In genomic region chr1:150474869-150475268, GRCh38 we compare ENCODE assay signal across 16 cellular contexts.
A peak's percentile ranks its signal among the peaks of the same experiment; 100 is the strongest.
DNase-seq lines count a peak whose midpoint lies in the region; ATAC-seq and TF ChIP-seq lines count a peak whose summit lies in the region.
"Had no signal": no experiment of that assay in that cellular context is flagged by ENCODE, and none has a peak within 500 bp of the region (broad histone marks: within the 10 kb centered on the region; RNA-seq: fewer than 3 reads in every experiment).

No MANE protein-coding gene starts in this region.

- DNase-seq in NCI-H82 treated with DMSO at 0.1 percent for 48 hours (lab: John Stamatoyannopoulos, UW; ENCODE audit: unreplicated experiment) (peak; percentile 61), choroid plexus epithelial cell (ENCODE audit: low read depth) (peak; percentile 42), memory B cell (ENCODE audit: low spot score in 2 of 2) (no peak), NOMO-1 (lab: John Stamatoyannopoulos, UW; ENCODE audit: unreplicated experiment in 2 of 2) (no peak), NCI-H2227 treated with DMSO at 0.1 percent for 48 hours (lab: John Stamatoyannopoulos, UW) (no peak)
- DNase-seq in activated CD4-positive, alpha-beta T cell treated with anti-CD3 and anti-CD28 coated beads, Interleukin-2, amount 50 U/mL, for 48 hours: no peak
- DNase-seq: ACHN, AML-193, Caco-2, DMS153, H9, NCI-H1105 treated with DMSO at 0.1 percent for 48 hours, NCI-H1694 treated with DMSO at 0.1 percent for 48 hours, NCI-H69 had no signal

- H3K27ac Mint-ChIP-seq in memory B cell: peak overlapping the region; percentile 21
- H3K27ac Mint-ChIP-seq in stimulated activated memory B cell treated with anti-CD40 and anti-IgM and Interleukin-4, amounts not matched to agents 10 μg/mL and 1 μg/mL and 100 μg/mL, for 72 hours: peak overlapping the region; percentile 63
- H3K27ac Mint-ChIP-seq: H9 had no signal

- no peaks in the 10 kb centered on the region for H3K4me1 Mint-ChIP-seq in memory B cell
- peaks cover 31% of the 10 kb centered on the region for H3K4me1 Mint-ChIP-seq in stimulated activated memory B cell treated with anti-CD40 and anti-IgM and Interleukin-4, amounts not matched to agents 10 μg/mL and 1 μg/mL and 100 μg/mL, for 72 hours

- no peaks in the 10 kb centered on the region for H3K9me3 Mint-ChIP-seq in memory B cell
- no peaks in the 10 kb centered on the region for H3K9me3 Mint-ChIP-seq in stimulated activated memory B cell treated with anti-CD40 and anti-IgM and Interleukin-4, amounts not matched to agents 10 μg/mL and 1 μg/mL and 100 μg/mL, for 72 hours
- H3K9me3 Mint-ChIP-seq: H9 had no signal

- ATAC-seq in memory B cell (ENCODE audit: low read depth): no peak
- ATAC-seq in stimulated activated memory B cell treated with anti-CD40 and anti-IgM and Interleukin-4, amounts not matched to agents 10 μg/mL and 1 μg/mL and 100 μg/mL, for 72 hours: no peak
- ATAC-seq in HG03108 (IDR thresholded peaks at IDR 0.05; ENCODE audit: unreplicated experiment): no peak

- peaks cover 22% of the 10 kb centered on the region for H3K36me3 Mint-ChIP-seq in memory B cell
- peaks cover 38% of the 10 kb centered on the region for H3K36me3 Mint-ChIP-seq in stimulated activated memory B cell treated with anti-CD40 and anti-IgM and Interleukin-4, amounts not matched to agents 10 μg/mL and 1 μg/mL and 100 μg/mL, for 72 hours

- no peak for TF ChIP-seq CTCF in choroid plexus epithelial cell (conservative IDR thresholded peaks at IDR 0.05; ENCODE audit: low read depth, low read length)

- no peak overlapping the region for H3K4me3 Mint-ChIP-seq in memory B cell
- no peak overlapping the region for H3K4me3 Mint-ChIP-seq in stimulated activated memory B cell treated with anti-CD40 and anti-IgM and Interleukin-4, amounts not matched to agents 10 μg/mL and 1 μg/mL and 100 μg/mL, for 72 hours
- H3K4me3 Mint-ChIP-seq: H9 had no signal

- no peak overlapping the region for H3K4me3 ChIP-seq in choroid plexus epithelial cell (ENCODE audit: low read depth, low read length)

- no peaks in the 10 kb centered on the region for H3K27me3 Mint-ChIP-seq in memory B cell
- H3K27me3 Mint-ChIP-seq in stimulated activated memory B cell treated with anti-CD40 and anti-IgM and Interleukin-4, amounts not matched to agents 10 μg/mL and 1 μg/mL and 100 μg/mL, for 72 hours: no peaks in the 10 kb centered on the region

Comparison
In these comparisons a context has a peak if more than half of its experiments do, and no peak if none do; other contexts are left out.
1. DNase-seq: peak in NCI-H82 treated with DMSO at 0.1 percent for 48 hours (single experiment) and choroid plexus epithelial cell (single experiment); none in memory B cell (0 of 2), activated CD4-positive, alpha-beta T cell treated with anti-CD3 and anti-CD28 coated beads, Interleukin-2, amount 50 U/mL, for 48 hours (0 of 2), NOMO-1 (0 of 2) and NCI-H2227 treated with DMSO at 0.1 percent for 48 hours (single experiment).